In the genomic region with DNA sequence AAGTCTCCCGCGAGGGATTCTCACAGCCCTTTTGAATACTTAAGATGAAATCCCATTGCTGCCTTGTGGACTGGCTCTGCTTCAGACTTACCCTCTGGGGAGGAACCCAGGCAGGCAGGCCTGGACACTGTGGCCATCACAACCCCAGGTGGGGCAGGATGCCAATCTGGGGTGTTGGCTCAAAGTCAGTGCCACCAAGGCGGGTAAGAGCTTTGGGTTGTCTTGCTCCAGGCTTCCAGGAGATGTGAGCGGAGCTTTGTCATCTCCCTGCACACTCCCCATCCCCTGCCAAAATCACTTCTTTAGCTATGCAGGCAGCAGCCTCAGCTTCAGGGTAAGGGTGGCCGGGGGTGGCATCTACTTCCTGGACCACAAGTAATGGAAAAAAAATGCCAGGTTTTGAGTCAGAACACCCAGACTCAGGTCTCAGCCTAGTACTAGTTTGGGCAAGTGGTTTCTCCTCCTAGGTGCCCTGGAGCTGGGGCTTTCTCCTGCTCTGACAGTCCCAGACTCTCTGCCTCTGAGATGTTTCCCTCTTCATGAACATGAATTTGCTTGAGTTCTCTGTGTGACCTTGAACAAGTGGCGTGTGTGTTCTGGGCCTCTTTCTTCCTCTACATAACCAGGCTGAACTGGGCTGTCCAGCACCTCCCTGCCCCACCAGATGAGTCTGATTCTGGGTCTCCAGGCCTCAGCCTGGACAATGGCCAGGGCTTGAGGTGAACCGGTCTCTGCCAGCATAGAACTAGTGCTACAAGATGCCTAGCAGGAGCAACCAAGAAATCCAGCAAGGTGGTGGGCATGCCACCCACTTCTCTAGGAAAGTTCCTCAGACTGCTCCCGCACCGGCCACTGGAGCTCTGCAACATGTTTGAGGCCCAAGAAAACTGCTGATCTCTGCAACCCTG, we compare ENCODE assay signal across 1 cellular context.
TF ChIP-seq lines count a peak whose summit lies in the region.

No MANE protein-coding gene starts in this region.

TF ChIP-seq in GM23338, 12 proteins besides CTCF, POLR2A, EP300 and RAD21 (continued from another document):
- TF ChIP-seq, protein P1, sequence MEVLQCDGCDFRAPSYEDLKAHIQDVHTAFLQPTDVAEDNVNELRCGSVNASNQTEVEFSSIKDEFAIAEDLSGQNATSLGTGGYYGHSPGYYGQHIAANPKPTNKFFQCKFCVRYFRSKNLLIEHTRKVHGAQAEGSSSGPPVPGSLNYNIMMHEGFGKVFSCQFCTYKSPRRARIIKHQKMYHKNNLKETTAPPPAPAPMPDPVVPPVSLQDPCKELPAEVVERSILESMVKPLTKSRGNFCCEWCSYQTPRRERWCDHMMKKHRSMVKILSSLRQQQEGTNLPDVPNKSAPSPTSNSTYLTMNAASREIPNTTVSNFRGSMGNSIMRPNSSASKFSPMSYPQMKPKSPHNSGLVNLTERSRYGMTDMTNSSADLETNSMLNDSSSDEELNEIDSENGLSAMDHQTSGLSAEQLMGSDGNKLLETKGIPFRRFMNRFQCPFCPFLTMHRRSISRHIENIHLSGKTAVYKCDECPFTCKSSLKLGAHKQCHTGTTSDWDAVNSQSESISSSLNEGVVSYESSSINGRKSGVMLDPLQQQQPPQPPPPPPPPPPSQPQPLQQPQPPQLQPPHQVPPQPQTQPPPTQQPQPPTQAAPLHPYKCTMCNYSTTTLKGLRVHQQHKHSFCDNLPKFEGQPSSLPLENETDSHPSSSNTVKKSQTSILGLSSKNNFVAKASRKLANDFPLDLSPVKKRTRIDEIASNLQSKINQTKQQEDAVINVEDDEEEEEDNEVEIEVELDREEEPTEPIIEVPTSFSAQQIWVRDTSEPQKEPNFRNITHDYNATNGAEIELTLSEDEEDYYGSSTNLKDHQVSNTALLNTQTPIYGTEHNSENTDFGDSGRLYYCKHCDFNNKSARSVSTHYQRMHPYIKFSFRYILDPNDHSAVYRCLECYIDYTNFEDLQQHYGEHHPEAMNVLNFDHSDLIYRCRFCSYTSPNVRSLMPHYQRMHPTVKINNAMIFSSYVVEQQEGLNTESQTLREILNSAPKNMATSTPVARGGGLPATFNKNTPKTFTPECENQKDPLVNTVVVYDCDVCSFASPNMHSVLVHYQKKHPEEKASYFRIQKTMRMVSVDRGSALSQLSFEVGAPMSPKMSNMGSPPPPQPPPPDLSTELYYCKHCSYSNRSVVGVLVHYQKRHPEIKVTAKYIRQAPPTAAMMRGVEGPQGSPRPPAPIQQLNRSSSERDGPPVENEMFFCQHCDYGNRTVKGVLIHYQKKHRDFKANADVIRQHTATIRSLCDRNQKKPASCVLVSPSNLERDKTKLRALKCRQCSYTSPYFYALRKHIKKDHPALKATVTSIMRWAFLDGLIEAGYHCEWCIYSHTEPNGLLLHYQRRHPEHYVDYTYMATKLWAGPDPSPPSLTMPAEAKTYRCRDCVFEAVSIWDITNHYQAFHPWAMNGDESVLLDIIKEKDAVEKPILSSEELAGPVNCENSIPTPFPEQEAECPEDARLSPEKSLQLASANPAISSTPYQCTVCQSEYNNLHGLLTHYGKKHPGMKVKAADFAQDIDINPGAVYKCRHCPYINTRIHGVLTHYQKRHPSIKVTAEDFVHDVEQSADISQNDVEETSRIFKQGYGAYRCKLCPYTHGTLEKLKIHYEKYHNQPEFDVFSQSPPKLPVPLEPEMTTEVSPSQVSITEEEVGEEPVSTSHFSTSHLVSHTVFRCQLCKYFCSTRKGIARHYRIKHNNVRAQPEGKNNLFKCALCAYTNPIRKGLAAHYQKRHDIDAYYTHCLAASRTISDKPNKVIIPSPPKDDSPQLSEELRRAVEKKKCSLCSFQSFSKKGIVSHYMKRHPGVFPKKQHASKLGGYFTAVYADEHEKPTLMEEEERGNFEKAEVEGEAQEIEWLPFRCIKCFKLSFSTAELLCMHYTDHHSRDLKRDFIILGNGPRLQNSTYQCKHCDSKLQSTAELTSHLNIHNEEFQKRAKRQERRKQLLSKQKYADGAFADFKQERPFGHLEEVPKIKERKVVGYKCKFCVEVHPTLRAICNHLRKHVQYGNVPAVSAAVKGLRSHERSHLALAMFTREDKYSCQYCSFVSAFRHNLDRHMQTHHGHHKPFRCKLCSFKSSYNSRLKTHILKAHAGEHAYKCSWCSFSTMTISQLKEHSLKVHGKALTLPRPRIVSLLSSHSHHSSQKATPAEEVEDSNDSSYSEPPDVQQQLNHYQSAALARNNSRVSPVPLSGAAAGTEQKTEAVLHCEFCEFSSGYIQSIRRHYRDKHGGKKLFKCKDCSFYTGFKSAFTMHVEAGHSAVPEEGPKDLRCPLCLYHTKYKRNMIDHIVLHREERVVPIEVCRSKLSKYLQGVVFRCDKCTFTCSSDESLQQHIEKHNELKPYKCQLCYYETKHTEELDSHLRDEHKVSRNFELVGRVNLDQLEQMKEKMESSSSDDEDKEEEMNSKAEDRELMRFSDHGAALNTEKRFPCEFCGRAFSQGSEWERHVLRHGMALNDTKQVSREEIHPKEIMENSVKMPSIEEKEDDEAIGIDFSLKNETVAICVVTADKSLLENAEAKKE (CRISPR knock-in tag; IDR thresholded peaks at IDR 0.05): no peak
- TF ChIP-seq, protein P2, sequence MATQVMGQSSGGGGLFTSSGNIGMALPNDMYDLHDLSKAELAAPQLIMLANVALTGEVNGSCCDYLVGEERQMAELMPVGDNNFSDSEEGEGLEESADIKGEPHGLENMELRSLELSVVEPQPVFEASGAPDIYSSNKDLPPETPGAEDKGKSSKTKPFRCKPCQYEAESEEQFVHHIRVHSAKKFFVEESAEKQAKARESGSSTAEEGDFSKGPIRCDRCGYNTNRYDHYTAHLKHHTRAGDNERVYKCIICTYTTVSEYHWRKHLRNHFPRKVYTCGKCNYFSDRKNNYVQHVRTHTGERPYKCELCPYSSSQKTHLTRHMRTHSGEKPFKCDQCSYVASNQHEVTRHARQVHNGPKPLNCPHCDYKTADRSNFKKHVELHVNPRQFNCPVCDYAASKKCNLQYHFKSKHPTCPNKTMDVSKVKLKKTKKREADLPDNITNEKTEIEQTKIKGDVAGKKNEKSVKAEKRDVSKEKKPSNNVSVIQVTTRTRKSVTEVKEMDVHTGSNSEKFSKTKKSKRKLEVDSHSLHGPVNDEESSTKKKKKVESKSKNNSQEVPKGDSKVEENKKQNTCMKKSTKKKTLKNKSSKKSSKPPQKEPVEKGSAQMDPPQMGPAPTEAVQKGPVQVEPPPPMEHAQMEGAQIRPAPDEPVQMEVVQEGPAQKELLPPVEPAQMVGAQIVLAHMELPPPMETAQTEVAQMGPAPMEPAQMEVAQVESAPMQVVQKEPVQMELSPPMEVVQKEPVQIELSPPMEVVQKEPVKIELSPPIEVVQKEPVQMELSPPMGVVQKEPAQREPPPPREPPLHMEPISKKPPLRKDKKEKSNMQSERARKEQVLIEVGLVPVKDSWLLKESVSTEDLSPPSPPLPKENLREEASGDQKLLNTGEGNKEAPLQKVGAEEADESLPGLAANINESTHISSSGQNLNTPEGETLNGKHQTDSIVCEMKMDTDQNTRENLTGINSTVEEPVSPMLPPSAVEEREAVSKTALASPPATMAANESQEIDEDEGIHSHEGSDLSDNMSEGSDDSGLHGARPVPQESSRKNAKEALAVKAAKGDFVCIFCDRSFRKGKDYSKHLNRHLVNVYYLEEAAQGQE (IDR thresholded peaks at IDR 0.05; ENCODE audit: unreplicated experiment): no peak
- TF ChIP-seq ZNF331 (CRISPR knock-in tag; IDR thresholded peaks at IDR 0.05; ENCODE audit: low read depth) (no peak), JUNB (IDR thresholded peaks at IDR 0.05; ENCODE audit: unreplicated experiment) (no peak), NANOG (IDR thresholded peaks at IDR 0.05; ENCODE audit: borderline replicate concordance) (no peak), CREB1 (CRISPR knock-in tag; IDR thresholded peaks at IDR 0.05; ENCODE audit: low read depth) (no peak), EZH2phosphoT487 (IDR thresholded peaks at IDR 0.05; ENCODE audit: unreplicated experiment) (no peak), ZNF114 (CRISPR knock-in tag; IDR thresholded peaks at IDR 0.05) (no peak), EZH2 (IDR thresholded peaks at IDR 0.05; ENCODE audit: low read depth, unreplicated experiment) (no peak), POLR2AphosphoS5 (IDR thresholded peaks at IDR 0.05; ENCODE audit: low read depth) (no peak)
- TF ChIP-seq, protein P3, sequence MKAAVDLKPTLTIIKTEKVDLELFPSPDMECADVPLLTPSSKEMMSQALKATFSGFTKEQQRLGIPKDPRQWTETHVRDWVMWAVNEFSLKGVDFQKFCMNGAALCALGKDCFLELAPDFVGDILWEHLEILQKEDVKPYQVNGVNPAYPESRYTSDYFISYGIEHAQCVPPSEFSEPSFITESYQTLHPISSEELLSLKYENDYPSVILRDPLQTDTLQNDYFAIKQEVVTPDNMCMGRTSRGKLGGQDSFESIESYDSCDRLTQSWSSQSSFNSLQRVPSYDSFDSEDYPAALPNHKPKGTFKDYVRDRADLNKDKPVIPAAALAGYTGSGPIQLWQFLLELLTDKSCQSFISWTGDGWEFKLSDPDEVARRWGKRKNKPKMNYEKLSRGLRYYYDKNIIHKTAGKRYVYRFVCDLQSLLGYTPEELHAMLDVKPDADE (IDR thresholded peaks at IDR 0.05): no peak
